In the genomic region with DNA sequence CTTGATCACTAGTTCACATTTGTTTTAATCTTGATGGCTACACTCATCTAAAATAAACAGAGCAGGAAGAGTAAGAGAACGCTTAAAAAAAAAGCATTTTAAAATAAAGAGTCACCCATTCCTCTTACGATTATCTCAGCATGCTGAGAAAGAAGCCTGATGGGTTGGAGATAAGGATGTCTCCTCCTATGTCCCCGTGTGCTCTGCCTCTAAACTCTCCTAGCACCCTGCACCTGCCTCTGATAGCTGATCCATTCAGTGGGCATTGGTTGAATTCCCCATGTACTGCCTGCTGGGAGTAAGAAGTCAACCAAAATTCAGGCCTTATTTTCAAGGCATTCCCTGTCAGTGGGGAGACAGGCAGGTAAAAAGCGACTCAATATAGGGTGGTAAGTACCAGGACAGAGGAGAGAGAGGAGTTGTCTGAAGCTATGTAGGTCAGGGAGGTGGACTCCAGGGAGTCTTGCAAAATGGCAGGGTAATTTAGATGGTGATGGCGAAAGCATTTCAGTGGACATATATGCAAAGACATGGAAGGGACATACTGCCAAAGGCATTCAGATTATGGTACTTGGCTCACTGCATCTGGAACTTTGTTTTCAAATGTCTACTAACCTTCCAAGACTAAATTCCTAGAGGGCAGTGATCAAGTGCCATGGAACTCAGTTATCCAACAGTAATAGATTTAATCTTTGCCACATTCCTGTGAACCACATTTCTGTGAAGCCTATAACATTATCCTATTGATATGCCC, we compare ENCODE assay signal across 26 cellular contexts. TPM values are rescaled to one million over a fixed set of nuclear protein-coding genes. Genes with fewer than 3 reads are reported as not detected.
A peak's percentile ranks its signal among the peaks of the same experiment; 100 is the strongest.
DNase-seq lines count a peak whose midpoint lies in the region; TF ChIP-seq lines count a peak whose summit lies in the region.
"Had no signal": no experiment of that assay in that cellular context is flagged by ENCODE, and none has a peak within 500 bp of the region (broad histone marks: within the 10 kb centered on the region; RNA-seq: fewer than 3 reads in every experiment).

No MANE protein-coding gene starts in this region.

- H3K4me1 ChIP-seq in endodermal cell (ENCODE audit: control insufficient read depth, insufficient read depth, low read length): no peaks in the 10 kb centered on the region
- H3K4me1 ChIP-seq: SJSA1 had no signal

- no peaks in the 10 kb centered on the region for H3K36me3 Mint-ChIP-seq in endodermal cell (ENCODE audit: low read depth)

- peaks cover 1% of the 10 kb centered on the region for H3K27me3 Mint-ChIP-seq in endodermal cell (ENCODE audit: insufficient read depth)

- in situ Hi-C loops in Caki2 (cut with HindIII; ENCODE audit: low pct_unique_long_range_greater_than_20kb, low sequenced_read_pairs): no loop called here

- H3K36me3 ChIP-seq in endodermal cell (ENCODE audit: control insufficient read depth, insufficient read depth, low read length): no peaks in the 10 kb centered on the region
- H3K36me3 ChIP-seq: SJSA1 had no signal

- no peak overlapping the region for H3K9ac ChIP-seq in endodermal cell (ENCODE audit: extremely low read depth, low read length, poor library complexity, severe bottlenecking)
- H3K9ac ChIP-seq: GM23248 had no signal

- H3K27ac ChIP-seq in endodermal cell (ENCODE audit: low read depth, low read length): no peak overlapping the region
- H3K27ac ChIP-seq: GM23248, SJSA1 had no signal

- DNase-seq in Caki2 (ENCODE audit: low read depth): peak; percentile 17
- peak; percentile 61 for DNase-seq in NCI-H146 treated with DMSO at 0.1 percent for 48 hours (lab: John Stamatoyannopoulos, UW; ENCODE audit: unreplicated experiment)
- DNase-seq in endodermal cell: peak; percentile 47
- DNase-seq in kidney glomerular epithelial cell (lab: John Stamatoyannopoulos, UW): peak; percentile 59
- DNase-seq in activated CD4-positive, CD25-positive, alpha-beta regulatory T cell treated with anti-CD3 and anti-CD28 coated beads, Interleukin-2, amount 50 U/mL, for 72 hours: no peak
- no peak for DNase-seq in stimulated activated CD4-positive, alpha-beta T cell treated with anti-CD3 and anti-CD28 coated beads, Interleukin-12 subunit alpha, Interleukin-12 subunit beta, amount 100 ng/mL, for 4 hours
- DNase-seq in HPDE6-E6E7 (ENCODE audit: extremely low spot score): no peak
- DNase-seq in superior temporal gyrus (ENCODE audit: extremely low spot score): no peak
- DNase-seq: GM23248, H9, HFFc6, Kasumi-1, MV-4-11, NCI-H1105 treated with DMSO at 0.1 percent for 48 hours, NCI-H1694, NCI-H2029 treated with DMSO at 0.1 percent for 48 hours, NCI-H446 treated with DMSO at 0.1 percent for 48 hours, NCI-H526 treated with DMSO at 0.1 percent for 48 hours, Right ventricle myocardium superior, RPMI8226 had no signal

- TF ChIP-seq CTCF in endodermal cell (conservative IDR thresholded peaks at IDR 0.05): no peak

- H3K4me3 ChIP-seq in endodermal cell (ENCODE audit: low read length): no peak overlapping the region
- H3K4me3 ChIP-seq: GM23248, K562, SJSA1 had no signal

- peaks cover 25% of the 10 kb centered on the region for H3K9me3 ChIP-seq in endodermal cell (ENCODE audit: control insufficient read depth, low read length)
- H3K9me3 ChIP-seq: SJSA1 had no signal

- no peak overlapping the region for H3K4me3 Mint-ChIP-seq in endodermal cell
- H3K4me3 Mint-ChIP-seq: H9, HFFc6 had no signal

- WGBS in endodermal cell (ENCODE audit: insufficient coverage in 1 of 2, insufficient read length in 1 of 2), 2 experiments: 61 to 74% methylated on average over 4 to 5 of the region's 5 CpGs

- no peaks in the 10 kb centered on the region for H3K9me3 Mint-ChIP-seq in endodermal cell

- H3K27ac Mint-ChIP-seq in endodermal cell: peak overlapping the region; percentile 24
- H3K27ac Mint-ChIP-seq: H9, HFFc6 had no signal

- peaks cover 51% of the 10 kb centered on the region for H3K4me1 Mint-ChIP-seq in endodermal cell
- H3K4me1 Mint-ChIP-seq: H9 had no signal

- H3K27me3 ChIP-seq in endodermal cell (ENCODE audit: control insufficient read depth, insufficient read depth, low read length, poor library complexity, severe bottlenecking): peaks cover under 1% of the 10 kb centered on the region
- H3K27me3 ChIP-seq: SJSA1 had no signal

RNA-seq across cellular contexts. Expression of a gene that starts 18.4 kb away (rescaled TPM):
- not detected in 2 replicates for total RNA-seq in Caki2 (2014; rRNA removed; shearing (Covaris generic); ENCODE audit: low replicate concordance)
- 10 to 100 TPM in 1 of 2 donors, 1 to 10 TPM in 1; 4.0 to 10.3 TPM for total RNA-seq in endodermal cell
- polyA plus RNA-seq in endodermal cell (2013, experiment 1 of 2): 16.2 TPM
- 14.0 TPM for polyA plus RNA-seq in endodermal cell (2013, experiment 2 of 2)
- total RNA-seq: A172, G401, GM23248, H9, HFFc6, K562, MCF 10A, Right ventricle myocardium superior, SJSA1 had no signal
- polyA plus RNA-seq: BJ, K562 had no signal

Comparison
In these comparisons a context has a peak if more than half of its experiments do, and no peak if none do; other contexts are left out.
1. DNase-seq: peak in Caki2 (single experiment), NCI-H146 treated with DMSO at 0.1 percent for 48 hours (single experiment), endodermal cell (single experiment) and kidney glomerular epithelial cell (single experiment); none in activated CD4-positive, CD25-positive, alpha-beta regulatory T cell treated with anti-CD3 and anti-CD28 coated beads, Interleukin-2, amount 50 U/mL, for 72 hours (single experiment), stimulated activated CD4-positive, alpha-beta T cell treated with anti-CD3 and anti-CD28 coated beads, Interleukin-12 subunit alpha, Interleukin-12 subunit beta, amount 100 ng/mL, for 4 hours (single experiment), HPDE6-E6E7 (single experiment) and superior temporal gyrus (single experiment).